ENCODE assay signal across 16 cellular contexts in the genomic region with DNA sequence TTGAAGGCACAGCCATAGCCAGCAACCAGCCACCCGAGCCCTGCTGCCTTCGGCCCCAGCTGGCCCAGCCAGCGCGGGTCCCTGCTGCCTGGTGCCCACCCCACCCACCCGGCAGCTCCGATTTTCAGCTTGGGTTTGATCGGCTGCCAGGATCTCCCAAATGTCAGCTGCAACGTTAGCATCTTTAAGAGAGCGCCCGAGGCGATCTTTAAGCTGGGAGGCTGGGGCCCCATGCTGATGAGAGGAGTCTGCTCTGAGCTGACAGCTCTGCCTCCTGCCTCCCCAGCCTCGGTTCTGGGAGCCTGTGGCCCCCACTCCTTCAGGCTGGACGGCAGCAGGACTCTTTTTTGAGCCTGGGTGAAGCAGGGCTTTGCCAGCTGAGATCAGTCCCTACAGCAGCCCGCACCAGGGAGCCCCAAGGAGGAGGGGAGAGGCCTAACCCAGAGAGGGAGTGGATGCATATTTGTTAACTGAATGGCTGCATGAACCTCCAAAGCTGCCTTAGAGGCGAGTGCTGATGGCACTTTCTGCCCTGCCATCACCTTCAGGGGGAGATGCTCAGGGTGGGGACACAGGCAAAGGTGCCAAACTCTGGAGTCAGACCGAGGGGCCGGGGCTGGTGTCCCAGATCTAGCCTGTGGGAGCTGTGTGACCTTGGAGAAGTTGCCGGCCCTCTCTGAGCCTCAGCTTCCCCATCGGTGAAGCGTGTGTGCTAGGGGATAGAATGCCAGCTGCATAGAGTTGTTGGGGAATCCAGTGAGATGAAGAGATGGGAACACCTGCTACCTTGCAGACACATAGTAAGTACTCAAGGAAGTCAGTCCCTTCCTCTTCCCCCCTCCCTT.
DNase-seq lines count a peak whose midpoint lies in the region; ATAC-seq and TF ChIP-seq lines count a peak whose summit lies in the region.
"Had no signal": no experiment of that assay in that cellular context is flagged by ENCODE, and none has a peak within 500 bp of the region (broad histone marks: within the 10 kb centered on the region; RNA-seq: fewer than 3 reads in every experiment).

No MANE protein-coding gene starts in this region.

- TF ChIP-seq RAD21 in SK-N-SH (IDR thresholded peaks at IDR 0.05; ENCODE audit: low read length), result no peak

- peaks cover 11% of the 10 kb centered on the region for H3F3A ChIP-seq in SK-N-SH (replicated peaks; ENCODE audit: insufficient read depth)

- 70% methylated on average over 14 of the region's 20 CpGs for WGBS in SK-N-SH (ENCODE audit: low lambda C conversion rate)
- WGBS in ovary, 3 donors, result 41 to 49% (median 45%) methylated on average over 19 to 20 of the region's 20 CpGs

- no peaks in the 10 kb centered on the region for H3K27me3 ChIP-seq in SK-N-SH (ENCODE audit: insufficient read depth)
- no peaks in the 10 kb centered on the region for H3K27me3 ChIP-seq in ovary
- H3K27me3 ChIP-seq: colonic mucosa, testis had no signal

- no peaks in the 10 kb centered on the region for H3K27me3 Mint-ChIP-seq in chondrocyte (ENCODE audit: low read depth)

- no peak for ATAC-seq in SK-N-SH treated with all-trans-retinoic acid at 6 μM for 48 hours
- ATAC-seq in GM19023 (IDR thresholded peaks at IDR 0.05; ENCODE audit: unreplicated experiment), result no peak
- ATAC-seq in GM18907 (IDR thresholded peaks at IDR 0.05; ENCODE audit: unreplicated experiment), result no peak
- no peak for ATAC-seq in GM21367 (IDR thresholded peaks at IDR 0.05; ENCODE audit: unreplicated experiment)
- ATAC-seq: activated CD8-positive, alpha-beta memory T cell treated with anti-CD3 and anti-CD28 coated beads, Interleukin-2, amount 10 ng/mL, durations not matched to agents 7 days and 5 days; GM12878 had no signal

- H3K9me3 Mint-ChIP-seq in chondrocyte (ENCODE audit: low read depth), result no peaks in the 10 kb centered on the region

- peaks cover 48% of the 10 kb centered on the region for H3K4me1 Mint-ChIP-seq in chondrocyte (ENCODE audit: low read depth)

- H3K36me3 Mint-ChIP-seq in chondrocyte (ENCODE audit: low read depth), result no peaks in the 10 kb centered on the region
- H3K36me3 Mint-ChIP-seq: activated CD8-positive, alpha-beta memory T cell treated with anti-CD3 and anti-CD28 coated beads, Interleukin-2, amount 10 ng/mL, durations not matched to agents 7 days and 5 days had no signal

- no peak for TF ChIP-seq POLR2A in ovary (IDR thresholded peaks at IDR 0.05)

- H3K27ac ChIP-seq in SK-N-SH (ENCODE audit: low read depth in 2 of 2, low read length in 1 of 2), result no peak overlapping the region; a peak in 1 of 4 replicates
- H3K27ac ChIP-seq in HEK293 (ENCODE audit: extremely low read depth, low read depth, low read length), result no peak overlapping the region
- peak overlapping the region; percentile 36 to 70 for H3K27ac ChIP-seq in ovary
- H3K27ac ChIP-seq: colonic mucosa, testis had no signal

- no peaks in the 10 kb centered on the region for H3K79me2 ChIP-seq in SK-N-SH (ENCODE audit: insufficient read depth)

- H3K9ac ChIP-seq in SK-N-SH, result no peak overlapping the region

- peak; percentile 60 for DNase-seq in SK-N-SH
- no peak for DNase-seq in chondrocyte (ENCODE audit: low spot score)
- DNase-seq in ovary, result no peak
- DNase-seq: activated CD8-positive, alpha-beta memory T cell treated with anti-CD3 and anti-CD28 coated beads, Interleukin-2, amount 10 ng/mL, durations not matched to agents 7 days and 5 days; colonic mucosa; DND-41; NCI-H1436; NCI-H526 treated with DMSO at 0.1 percent for 48 hours; occipital lobe; testis had no signal

- peaks cover 20 to 46% of the 10 kb centered on the region in 2 experiments; a peak in 3 of 4 replicates for H3K4me1 ChIP-seq in SK-N-SH (ENCODE audit: control insufficient read depth in 1 of 2, insufficient read depth in 2 of 2, low read depth in 1 of 2, low read length in 1 of 2)
- H3K4me1 ChIP-seq in HEK293 (ENCODE audit: control insufficient read depth, insufficient read depth, low read length), result peaks cover 16% of the 10 kb centered on the region
- H3K4me1 ChIP-seq in ovary (ENCODE audit: insufficient read depth), result peaks cover 25% of the 10 kb centered on the region

- no peak for TF ChIP-seq CTCF in SK-N-SH (IDR thresholded peaks at IDR 0.05)
- no peak for TF ChIP-seq CTCF in HEK293 (tag by site-specific recombination; IDR thresholded peaks at IDR 0.05)
- TF ChIP-seq CTCF in chondrocyte (IDR thresholded peaks at IDR 0.05), result no peak
- no peak for TF ChIP-seq CTCF in ovary (IDR thresholded peaks at IDR 0.05)

- no peak overlapping the region for H3K4me3 Mint-ChIP-seq in chondrocyte (ENCODE audit: unreplicated experiment)
- H3K4me3 Mint-ChIP-seq: activated CD8-positive, alpha-beta memory T cell treated with anti-CD3 and anti-CD28 coated beads, Interleukin-2, amount 10 ng/mL, durations not matched to agents 7 days and 5 days had no signal

- no peak overlapping the region for H3K4me2 ChIP-seq in SK-N-SH

- CTCF ChIA-PET in SK-N-SH (lab: Yijun Ruan, JAX), result no interaction called here
- CTCF ChIA-PET in HEK293 (lab: Yijun Ruan, JAX), result interaction anchor here (0.6 to 0.7 kb wide), 2 partner anchors 37 to 43 kb away, joined by 3 read pairs; no protein-coding TSS in a partner anchor

- POLR2A ChIA-PET in SK-N-SH (lab: Yijun Ruan, JAX), result interaction anchor here (1.3 to 2.0 kb wide), 2 partner anchors 23 to 277 kb away, joined by 3 to 6 read pairs; a partner anchor contains a TSS
- POLR2A ChIA-PET in HEK293 (lab: Yijun Ruan, JAX), result interaction anchor here (1.5 kb wide), 1 partner anchor 41 kb away, joined by 3 read pairs; no protein-coding TSS in a partner anchor

- H3K36me3 ChIP-seq in SK-N-SH (replicated peaks in 1 of 2; ENCODE audit: control insufficient read depth in 1 of 2, insufficient read depth in 2 of 2, low read length in 1 of 2) (no peaks in the 10 kb centered on the region), HEK293 (ENCODE audit: control insufficient read depth in 2 of 2, insufficient read depth in 1 of 2, low read length in 2 of 2) (no peaks in the 10 kb centered on the region), ovary (no peaks in the 10 kb centered on the region)
- H3K36me3 ChIP-seq: colonic mucosa had no signal

- no peaks in the 10 kb centered on the region for H3K9me2 ChIP-seq in SK-N-SH

- H4K20me1 ChIP-seq in SK-N-SH (ENCODE audit: insufficient read depth), result no peaks in the 10 kb centered on the region

- no peak overlapping the region for H2AFZ ChIP-seq in SK-N-SH (ENCODE audit: low read depth)

- intact Hi-C loops in ovary (cut with DNase I), result no loop called here

- H3K4me3 ChIP-seq in SK-N-SH (ENCODE audit: low read depth in 2 of 2, low read length in 1 of 2) (no peak overlapping the region), HEK293 (ENCODE audit: low read depth, low read length) (no peak overlapping the region), ovary (no peak overlapping the region)
- H3K4me3 ChIP-seq: colonic mucosa, GM12878, testis had no signal

- TF ChIP-seq EP300 in SK-N-SH (IDR thresholded peaks at IDR 0.05; ENCODE audit: borderline replicate concordance in 1 of 2, low read depth in 1 of 2, low read length in 1 of 2), result no peak
- TF ChIP-seq EP300 in ovary (IDR thresholded peaks at IDR 0.05), result no peak

- peak overlapping the region; percentile 82 for H3K27ac Mint-ChIP-seq in chondrocyte (ENCODE audit: unreplicated experiment)
- H3K27ac Mint-ChIP-seq: activated CD8-positive, alpha-beta memory T cell treated with anti-CD3 and anti-CD28 coated beads, Interleukin-2, amount 10 ng/mL, durations not matched to agents 7 days and 5 days had no signal

- no peaks in the 10 kb centered on the region for H3K9me3 ChIP-seq in SK-N-SH
- no peaks in the 10 kb centered on the region for H3K9me3 ChIP-seq in HEK293 (ENCODE audit: control insufficient read depth, insufficient read depth, low read depth, low read length)
- no peaks in the 10 kb centered on the region for H3K9me3 ChIP-seq in ovary
- H3K9me3 ChIP-seq: colonic mucosa, testis had no signal

TF ChIP-seq in SK-N-SH, 30 proteins besides CTCF, POLR2A, EP300 and RAD21:
- TF ChIP-seq FOXJ3 (CRISPR knock-in tag; IDR thresholded peaks at IDR 0.05), result no peak
- TF ChIP-seq POLR2AphosphoS5 (IDR thresholded peaks at IDR 0.05; ENCODE audit: low read depth, low read length), result no peak
- TF ChIP-seq GATA2 (CRISPR knock-in tag; IDR thresholded peaks at IDR 0.05), result 0 out of 2 replicates have a peak, but pooled peaks have one; percentile 7

TF ChIP-seq in SK-N-SH treated with all-trans-retinoic acid at 6 μM for 48 hours, 23 proteins besides CTCF, POLR2A, EP300 and RAD21:
- TF ChIP-seq ZNF70 (CRISPR knock-in tag; IDR thresholded peaks at IDR 0.05) (no peak), ZC3H10 (CRISPR knock-in tag; IDR thresholded peaks at IDR 0.05) (no peak)
TF ChIP-seq in SK-N-SH treated with all-trans-retinoic acid at 6 μM for 48 hours: peak in this region for 0.

TF ChIP-seq in HEK293, 187 proteins besides CTCF, POLR2A, EP300 and RAD21:
- TF ChIP-seq ZNF768 (tag by site-specific recombination; IDR thresholded peaks at IDR 0.05) (peak; percentile 73; the same call in 1 of the 2 replicates), ZNF146 (tag by site-specific recombination; IDR thresholded peaks at IDR 0.05) (no peak), ZIC2 (tag by site-specific recombination; IDR thresholded peaks at IDR 0.05) (peak; percentile 23; the same call in 1 of the 2 replicates), ZNF433 (tag by site-specific recombination; IDR thresholded peaks at IDR 0.05; ENCODE audit: low read depth) (no peak), ZNF670 (tag by site-specific recombination; IDR thresholded peaks at IDR 0.05; ENCODE audit: low read depth) (no peak), WT1 (tag by site-specific recombination; IDR thresholded peaks at IDR 0.05) (peak; percentile 35; the same call in 1 of the 2 replicates), KLF16 (tag by site-specific recombination; IDR thresholded peaks at IDR 0.05) (0 out of 2 replicates have a peak, but pooled peaks have one; percentile 29), ZNF140 (tag by site-specific recombination; IDR thresholded peaks at IDR 0.05) (no peak)

Comparison
In these comparisons a context has a peak if more than half of its experiments do, and no peak if none do; other contexts are left out.
1. H3K27ac ChIP-seq: peak in ovary (2 of 2); none in SK-N-SH (0 of 2) and HEK293 (single experiment).